In the genomic region with DNA sequence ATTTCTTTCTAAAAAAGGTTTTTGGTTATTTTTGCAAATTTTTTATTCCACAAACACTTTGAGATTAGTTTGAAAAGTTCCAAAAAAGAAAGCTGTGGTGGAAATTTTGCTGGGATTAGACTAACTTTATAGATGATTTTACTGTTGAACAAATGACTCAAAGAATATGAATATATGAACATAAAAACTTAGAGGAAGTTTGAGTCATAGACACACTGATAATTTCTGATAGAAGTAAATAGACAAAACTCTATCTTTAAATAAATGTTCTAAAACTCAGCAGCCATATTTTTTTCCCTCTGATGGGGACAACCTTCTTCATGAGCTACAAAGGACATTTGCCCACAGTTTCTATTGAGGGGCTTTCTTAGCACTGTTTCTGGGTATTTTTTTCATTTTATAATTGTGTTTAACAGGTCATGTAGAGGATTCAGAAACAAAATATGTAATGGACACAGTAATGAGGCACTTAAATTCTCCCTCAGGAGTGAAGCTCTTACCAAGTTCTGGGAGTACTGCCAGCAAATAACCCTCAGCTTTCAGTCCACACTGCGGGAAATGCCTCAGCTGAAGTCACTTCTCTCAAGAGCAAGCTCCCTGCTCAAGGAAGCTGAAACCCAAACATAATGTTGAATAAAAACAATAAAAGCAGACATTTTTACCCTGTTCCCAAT, we compare ENCODE assay signal across 10 cellular contexts.
A peak's percentile ranks its signal among the peaks of the same experiment; 100 is the strongest.
DNase-seq lines count a peak whose midpoint lies in the region; ATAC-seq and TF ChIP-seq lines count a peak whose summit lies in the region.
"Had no signal": no experiment of that assay in that cellular context is flagged by ENCODE, and none has a peak within 500 bp of the region (broad histone marks: within the 10 kb centered on the region; RNA-seq: fewer than 3 reads in every experiment).

No MANE protein-coding gene starts in this region.

- DNase-seq in COR-L47 (lab: John Stamatoyannopoulos, UW) (peak; percentile 7), NCI-H2029 treated with DMSO at 0.1 percent for 48 hours (lab: John Stamatoyannopoulos, UW) (peak; percentile 89), choroid plexus epithelial cell (ENCODE audit: low read depth) (peak; percentile 99), midbrain (lab: John Stamatoyannopoulos, UW) (peak; percentile 5), SIG-M5 treated with dmso at 0.1 percent for 504 hours (lab: John Stamatoyannopoulos, UW; ENCODE audit: unreplicated experiment) (no peak), SKM-1 (lab: John Stamatoyannopoulos, UW; ENCODE audit: unreplicated experiment) (no peak)
- DNase-seq in natural killer cell treated with Interleukin-12 subunit alpha and Interleukin-12 subunit beta and Interleukin-15 and Interleukin-18, amount 100 ng/mL, for 72 hours (ENCODE audit: low spot score), result no peak
- DNase-seq: activated naive CD8-positive, alpha-beta T cell treated with anti-CD3 and anti-CD28 coated beads, Interleukin-2, amount 50 U/mL, for 24 hours; kidney had no signal

- TF ChIP-seq CTCF in choroid plexus epithelial cell (conservative IDR thresholded peaks at IDR 0.05; ENCODE audit: low read depth, low read length), result no peak

- H3K9me3 Mint-ChIP-seq in natural killer cell treated with Interleukin-12 subunit alpha and Interleukin-12 subunit beta and Interleukin-15 and Interleukin-18, amount 100 ng/mL, for 72 hours, result peaks cover 11% of the 10 kb centered on the region

- no peak overlapping the region for H3K4me3 ChIP-seq in choroid plexus epithelial cell (ENCODE audit: low read depth, low read length)

- ATAC-seq in natural killer cell treated with Interleukin-12 subunit alpha and Interleukin-12 subunit beta and Interleukin-15 and Interleukin-18, amount 100 ng/mL, for 72 hours, result no peak
- ATAC-seq in activated CD4-positive, CD25-positive, alpha-beta regulatory T cell treated with anti-CD3 and anti-CD28 coated beads, Interleukin-2, amount 50 U/mL, for 24 hours, result no peak
- ATAC-seq: activated naive CD8-positive, alpha-beta T cell treated with anti-CD3 and anti-CD28 coated beads, Interleukin-2, amount 50 U/mL, for 24 hours had no signal

- no peaks in the 10 kb centered on the region for H3K4me1 Mint-ChIP-seq in natural killer cell treated with Interleukin-12 subunit alpha and Interleukin-12 subunit beta and Interleukin-15 and Interleukin-18, amount 100 ng/mL, for 72 hours (ENCODE audit: low read depth in 2 of 2)

- peaks cover 10 to 16% of the 10 kb centered on the region in 2 donors for H3K27me3 Mint-ChIP-seq in natural killer cell treated with Interleukin-12 subunit alpha and Interleukin-12 subunit beta and Interleukin-15 and Interleukin-18, amount 100 ng/mL, for 72 hours
- H3K27me3 Mint-ChIP-seq: activated naive CD8-positive, alpha-beta T cell treated with anti-CD3 and anti-CD28 coated beads, Interleukin-2, amount 50 U/mL, for 24 hours had no signal

- no peak overlapping the region for H3K4me3 Mint-ChIP-seq in natural killer cell treated with Interleukin-12 subunit alpha and Interleukin-12 subunit beta and Interleukin-15 and Interleukin-18, amount 100 ng/mL, for 72 hours
- H3K4me3 Mint-ChIP-seq: activated naive CD8-positive, alpha-beta T cell treated with anti-CD3 and anti-CD28 coated beads, Interleukin-2, amount 50 U/mL, for 24 hours had no signal

- no peak overlapping the region for H3K27ac Mint-ChIP-seq in natural killer cell treated with Interleukin-12 subunit alpha and Interleukin-12 subunit beta and Interleukin-15 and Interleukin-18, amount 100 ng/mL, for 72 hours
- H3K27ac Mint-ChIP-seq: activated naive CD8-positive, alpha-beta T cell treated with anti-CD3 and anti-CD28 coated beads, Interleukin-2, amount 50 U/mL, for 24 hours had no signal

- H3K36me3 Mint-ChIP-seq in natural killer cell treated with Interleukin-12 subunit alpha and Interleukin-12 subunit beta and Interleukin-15 and Interleukin-18, amount 100 ng/mL, for 72 hours, result peaks cover 7% of the 10 kb centered on the region

Comparison
In these comparisons a context has a peak if more than half of its experiments do, and no peak if none do; other contexts are left out.
1. DNase-seq: peak in COR-L47 (single experiment), NCI-H2029 treated with DMSO at 0.1 percent for 48 hours (single experiment), choroid plexus epithelial cell (single experiment) and midbrain (single experiment); none in SIG-M5 treated with dmso at 0.1 percent for 504 hours (single experiment), natural killer cell treated with Interleukin-12 subunit alpha and Interleukin-12 subunit beta and Interleukin-15 and Interleukin-18, amount 100 ng/mL, for 72 hours (single experiment) and SKM-1 (single experiment).